9 cellular contexts compared by ENCODE assay signal in the genomic region with DNA sequence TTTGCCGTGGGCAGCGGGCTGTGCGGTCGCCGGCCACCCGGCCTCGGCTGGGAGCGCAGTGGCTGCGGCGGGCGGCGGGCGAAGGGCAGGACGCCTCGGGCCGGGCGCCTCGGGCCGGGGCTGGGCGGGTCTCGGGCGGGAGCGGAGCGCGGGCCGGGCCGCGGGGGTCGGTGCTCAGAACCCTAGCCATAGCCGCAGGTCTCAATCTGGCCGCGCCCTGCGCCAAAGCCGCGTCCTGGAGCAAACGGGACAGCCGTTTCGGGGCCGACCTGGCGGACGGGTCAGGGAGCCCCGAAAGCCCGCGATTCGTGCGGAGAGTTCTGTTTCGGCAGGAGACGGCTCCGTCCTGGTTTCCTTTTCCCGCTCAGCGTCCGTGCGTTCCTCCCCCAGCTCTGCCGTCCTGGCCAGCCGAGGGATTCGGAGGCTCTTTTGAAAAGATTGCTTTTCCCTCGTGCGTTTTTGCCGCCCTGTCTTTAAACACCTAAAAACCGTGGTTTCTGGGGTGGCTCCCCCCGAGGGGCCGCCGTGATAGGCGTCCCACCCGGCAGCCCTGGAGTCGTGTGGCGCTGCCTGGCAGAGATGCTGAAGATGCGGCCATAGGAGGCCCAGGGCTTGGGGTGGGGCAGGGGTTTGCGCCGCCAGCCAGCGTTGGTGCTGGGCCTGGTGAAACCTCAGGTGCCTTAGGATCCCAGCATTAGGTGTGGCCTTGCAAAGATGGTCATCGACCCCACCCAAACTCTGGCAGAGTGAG.
DNase-seq lines count a peak whose midpoint lies in the region; ATAC-seq lines count a peak whose summit lies in the region.
"Had no signal": no experiment of that assay in that cellular context is flagged by ENCODE, and none has a peak within 500 bp of the region (broad histone marks: within the 10 kb centered on the region; RNA-seq: fewer than 3 reads in every experiment).

No MANE protein-coding gene starts in this region.

- no peak for ATAC-seq in activated naive CD8-positive, alpha-beta T cell treated with anti-CD3 and anti-CD28 coated beads, Interleukin-2, amount 50 U/mL, for 24 hours
- no peak for ATAC-seq in HG03159 (IDR thresholded peaks at IDR 0.05; ENCODE audit: unreplicated experiment)

- no peak for DNase-seq in T-helper 1 cell
- DNase-seq in activated naive CD8-positive, alpha-beta T cell treated with anti-CD3 and anti-CD28 coated beads, Interleukin-2, amount 50 U/mL, for 24 hours, result no peak
- peak; percentile 18 for DNase-seq in iris pigment epithelial cell (ENCODE audit: low read depth)
- no peak for DNase-seq in T1000 (lab: John Stamatoyannopoulos, UW)
- no peak for DNase-seq in DMS79 treated with DMSO at 0.1 percent for 48 hours (lab: John Stamatoyannopoulos, UW)
- DNase-seq: NCI-H2081 had no signal

- no peaks in the 10 kb centered on the region for H3K36me3 ChIP-seq in stomach smooth muscle (ENCODE audit: control insufficient read depth in 2 of 2, insufficient read depth in 2 of 2, low read length in 2 of 2)

- no peak overlapping the region for H3K27ac ChIP-seq in stomach smooth muscle (ENCODE audit: low read length)

- peak overlapping the region; percentile 35 to 64 for H3K4me3 ChIP-seq in stomach smooth muscle (ENCODE audit: low read length in 2 of 2)

- no peak overlapping the region for H3K27ac Mint-ChIP-seq in T-helper 1 cell treated with Interleukin-12 subunit alpha and Interleukin-12 subunit beta and Interleukin-4 antibody, amounts not matched to agents 30 μg/mL and 1 μg/mL, for 36 hours
- H3K27ac Mint-ChIP-seq in activated naive CD8-positive, alpha-beta T cell treated with anti-CD3 and anti-CD28 coated beads, Interleukin-2, amount 50 U/mL, for 24 hours, result no peak overlapping the region

- H3K9me3 Mint-ChIP-seq in T-helper 1 cell treated with Interleukin-12 subunit alpha and Interleukin-12 subunit beta and Interleukin-4 antibody, amounts not matched to agents 30 μg/mL and 1 μg/mL, for 36 hours, result no peaks in the 10 kb centered on the region
- H3K9me3 Mint-ChIP-seq in activated naive CD8-positive, alpha-beta T cell treated with anti-CD3 and anti-CD28 coated beads, Interleukin-2, amount 50 U/mL, for 24 hours, result no peaks in the 10 kb centered on the region

- no peak overlapping the region for H3K9ac ChIP-seq in stomach smooth muscle (ENCODE audit: low read length in 2 of 2)

- H3K4me1 ChIP-seq in stomach smooth muscle (ENCODE audit: control insufficient read depth, insufficient read depth, low read length), result peaks cover 6% of the 10 kb centered on the region

- peaks cover 31 to 44% of the 10 kb centered on the region in 2 donors for H3K27me3 ChIP-seq in stomach smooth muscle (ENCODE audit: control insufficient read depth in 1 of 2, insufficient read depth in 2 of 2, low read length in 2 of 2)

- peak overlapping the region; percentile 71 for H3K4me3 Mint-ChIP-seq in T-helper 1 cell treated with Interleukin-12 subunit alpha and Interleukin-12 subunit beta and Interleukin-4 antibody, amounts not matched to agents 30 μg/mL and 1 μg/mL, for 36 hours
- H3K4me3 Mint-ChIP-seq in activated naive CD8-positive, alpha-beta T cell treated with anti-CD3 and anti-CD28 coated beads, Interleukin-2, amount 50 U/mL, for 24 hours, result peak overlapping the region; percentile 43

- H3K36me3 Mint-ChIP-seq in T-helper 1 cell treated with Interleukin-12 subunit alpha and Interleukin-12 subunit beta and Interleukin-4 antibody, amounts not matched to agents 30 μg/mL and 1 μg/mL, for 36 hours (ENCODE audit: low read depth), result no peaks in the 10 kb centered on the region
- no peaks in the 10 kb centered on the region for H3K36me3 Mint-ChIP-seq in activated naive CD8-positive, alpha-beta T cell treated with anti-CD3 and anti-CD28 coated beads, Interleukin-2, amount 50 U/mL, for 24 hours (ENCODE audit: low read depth)

- peaks cover 55% of the 10 kb centered on the region for H3K27me3 Mint-ChIP-seq in T-helper 1 cell treated with Interleukin-12 subunit alpha and Interleukin-12 subunit beta and Interleukin-4 antibody, amounts not matched to agents 30 μg/mL and 1 μg/mL, for 36 hours (ENCODE audit: low read depth)
- H3K27me3 Mint-ChIP-seq in activated naive CD8-positive, alpha-beta T cell treated with anti-CD3 and anti-CD28 coated beads, Interleukin-2, amount 50 U/mL, for 24 hours, result peaks cover 32% of the 10 kb centered on the region

- H3K4me1 Mint-ChIP-seq in T-helper 1 cell treated with Interleukin-12 subunit alpha and Interleukin-12 subunit beta and Interleukin-4 antibody, amounts not matched to agents 30 μg/mL and 1 μg/mL, for 36 hours (ENCODE audit: low read depth), result peaks cover 9% of the 10 kb centered on the region
- no peaks in the 10 kb centered on the region for H3K4me1 Mint-ChIP-seq in activated naive CD8-positive, alpha-beta T cell treated with anti-CD3 and anti-CD28 coated beads, Interleukin-2, amount 50 U/mL, for 24 hours

- H3K9me3 ChIP-seq in stomach smooth muscle (ENCODE audit: control insufficient read depth in 2 of 2, low read length in 2 of 2), result no peaks in the 10 kb centered on the region
